In the genomic region with DNA sequence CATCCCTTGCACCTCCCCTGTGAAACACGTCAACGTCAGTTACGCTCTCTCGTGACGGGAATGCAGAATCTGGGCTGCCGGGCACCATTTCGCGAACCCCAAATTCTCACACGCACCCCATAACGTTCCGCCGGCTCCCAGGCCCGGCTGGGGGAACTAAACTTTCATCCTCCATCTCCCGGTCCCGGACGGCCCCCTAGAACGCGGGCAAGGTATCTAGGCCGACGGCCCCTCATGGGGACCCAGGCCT, we compare ENCODE assay signal across 8 cellular contexts. TPM values are rescaled to one million over a fixed set of nuclear protein-coding genes. Genes with fewer than 3 reads are reported as not detected.
DNase-seq lines count a peak whose midpoint lies in the region; ATAC-seq and TF ChIP-seq lines count a peak whose summit lies in the region.

No MANE protein-coding gene starts in this region.

- ATAC-seq in DND-41 (ENCODE audit: insufficient read depth, low read depth) (peak; percentile 2; the same call in 1 of the 3 replicates), IMR-90 (ENCODE audit: low read depth) (peak; percentile 6), GM18517 (IDR thresholded peaks at IDR 0.05; ENCODE audit: unreplicated experiment) (no peak), GM21825 (IDR thresholded peaks at IDR 0.05; ENCODE audit: unreplicated experiment) (no peak)

- peak overlapping the region; percentile 84 for H4K91ac ChIP-seq in IMR-90 (ENCODE audit: insufficient read depth, low read depth, low read length)

- H3K23ac ChIP-seq in IMR-90 (ENCODE audit: low read depth, low read length) = peak overlapping the region; percentile 83

- H3K36me3 ChIP-seq in DND-41 (ENCODE audit: insufficient read depth, low read length) (peaks cover 6% of the 10 kb centered on the region), IMR-90 (ENCODE audit: control insufficient read depth, insufficient read depth, low read length) (no peaks in the 10 kb centered on the region; the same call in 1 of the 2 replicates), breast epithelium (no peaks in the 10 kb centered on the region), liver (ENCODE audit: control insufficient read depth in 4 of 4, insufficient read depth in 3 of 4, low read depth in 1 of 4, low read length in 3 of 4) (peaks cover 0 to 4% (median 2%) of the 10 kb centered on the region in 4 donors), stomach smooth muscle (ENCODE audit: control insufficient read depth in 2 of 2, insufficient read depth in 2 of 2, low read length in 2 of 2) (peaks cover 7% of the 10 kb centered on the region in 2 donors)

- H3K9me3 ChIP-seq in DND-41 (ENCODE audit: insufficient read depth, low read length, severe bottlenecking) (no peaks in the 10 kb centered on the region), IMR-90 (ENCODE audit: control insufficient read depth, insufficient read depth, low read length) (no peaks in the 10 kb centered on the region), breast epithelium (no peaks in the 10 kb centered on the region), liver (ENCODE audit: control insufficient read depth in 4 of 4, low read length in 3 of 4) (no peaks in the 10 kb centered on the region), stomach smooth muscle (ENCODE audit: control insufficient read depth in 2 of 2, low read length in 2 of 2) (no peaks in the 10 kb centered on the region)

- in situ Hi-C loops in IMR-90 (cut with MboI; ENCODE audit: low sequenced_read_pairs) = no loop called here

- peaks cover 24% of the 10 kb centered on the region for H3K4me1 ChIP-seq in DND-41 (ENCODE audit: insufficient read depth, low read length)
- H3K4me1 ChIP-seq in IMR-90 (ENCODE audit: control insufficient read depth, insufficient read depth, low read length) = no peaks in the 10 kb centered on the region
- no peaks in the 10 kb centered on the region for H3K4me1 ChIP-seq in breast epithelium
- peaks cover 0 to 9% (median 0%) of the 10 kb centered on the region in 4 donors for H3K4me1 ChIP-seq in liver (ENCODE audit: control insufficient read depth in 4 of 4, insufficient read depth in 4 of 4, low read length in 3 of 4)
- H3K4me1 ChIP-seq in stomach smooth muscle (ENCODE audit: control insufficient read depth, insufficient read depth, low read length) = peaks cover 8% of the 10 kb centered on the region

- peak overlapping the region; percentile 16; the same call in 1 of the 3 replicates for H2BK15ac ChIP-seq in IMR-90 (ENCODE audit: low read depth, low read length)

- H3K27me3 ChIP-seq in DND-41 (ENCODE audit: insufficient read depth, low read length, poor library complexity) = no peaks in the 10 kb centered on the region
- no peaks in the 10 kb centered on the region for H3K27me3 ChIP-seq in IMR-90 (ENCODE audit: control insufficient read depth, insufficient read depth, low read length)
- no peaks in the 10 kb centered on the region for H3K27me3 ChIP-seq in breast epithelium
- H3K27me3 ChIP-seq in liver (ENCODE audit: control insufficient read depth in 4 of 4, insufficient read depth in 4 of 4, low read length in 3 of 4) = no peaks in the 10 kb centered on the region
- no peaks in the 10 kb centered on the region for H3K27me3 ChIP-seq in stomach smooth muscle (ENCODE audit: control insufficient read depth in 1 of 2, insufficient read depth in 2 of 2, low read length in 2 of 2)

- CTCF ChIA-PET in IMR-90 (lab: Yijun Ruan, JAX) = no interaction called here

- peak overlapping the region; percentile 92 for H4K5ac ChIP-seq in IMR-90 (ENCODE audit: low read depth, low read length)

- dilution Hi-C loops in IMR-90 (cut with HindIII; ENCODE audit: low sequenced_read_pairs, unreplicated experiment) = no loop called here

- 0 out of 2 replicates have a peak, but pooled peaks cover 2% of the 10 kb centered on the region for H3K9me1 ChIP-seq in IMR-90 (ENCODE audit: insufficient read depth, low read length)

- 0% methylated on average over 10 of the region's 20 CpGs; no CpG with 5 or more reads in 1 of the 2 experiments for WGBS in IMR-90 (ENCODE audit: extremely low coverage in 2 of 2, insufficient read length in 1 of 2), 2 experiments
- WGBS in liver = under 1% methylated on average over 20 of the region's 20 CpGs

- peak overlapping the region; percentile 72 for H3K18ac ChIP-seq in IMR-90 (ENCODE audit: low read depth, low read length)

- TF ChIP-seq CTCF in DND-41 (IDR thresholded peaks at IDR 0.05; ENCODE audit: borderline replicate concordance, extremely low read depth, low read length, poor library complexity, severe bottlenecking) = no peak
- no peak for TF ChIP-seq CTCF in IMR-90 (conservative IDR thresholded peaks at IDR 0.05; ENCODE audit: low read depth, low read length)
- no peak for TF ChIP-seq CTCF in breast epithelium (IDR thresholded peaks at IDR 0.05)
- TF ChIP-seq CTCF in liver (IDR thresholded peaks at IDR 0.05; ENCODE audit: low read depth, low read length, missing input control) = no peak

- H4K8ac ChIP-seq in IMR-90 (ENCODE audit: low read depth in 2 of 2, low read length in 2 of 2) = peak overlapping the region; percentile 92 to 97

- TF ChIP-seq RAD21 in IMR-90 (IDR thresholded peaks at IDR 0.05; ENCODE audit: low read length) (no peak), liver (IDR thresholded peaks at IDR 0.05) (no peak)

- H2AFZ ChIP-seq in DND-41 (ENCODE audit: low read depth, low read length) = peak overlapping the region; percentile 94
- H2AFZ ChIP-seq in IMR-90 (replicated peaks; ENCODE audit: low read length, poor library complexity) = peak overlapping the region; percentile 99

- peak overlapping the region; percentile 91 for H3K4me2 ChIP-seq in DND-41 (ENCODE audit: insufficient read depth, low read length)
- H3K4me2 ChIP-seq in IMR-90 (ENCODE audit: low read depth, low read length) = peak overlapping the region; percentile 73

- no peak for DNase-seq in DND-41
- no peak for DNase-seq in IMR-90
- DNase-seq in breast epithelium (ENCODE audit: low spot score in 2 of 2) = peak in 1 of 2 donors; percentile 54
- DNase-seq in posterior vena cava (ENCODE audit: low spot score) = no peak

- peak overlapping the region; percentile 38 for H2AK5ac ChIP-seq in IMR-90 (ENCODE audit: low read depth, low read length)

- H4K20me1 ChIP-seq in DND-41 (ENCODE audit: insufficient read depth, low read length) = no peaks in the 10 kb centered on the region
- no peaks in the 10 kb centered on the region for H4K20me1 ChIP-seq in IMR-90 (ENCODE audit: insufficient read depth, low read length)

- peak overlapping the region; percentile 89 for H3K27ac ChIP-seq in DND-41 (ENCODE audit: low read length)
- peak overlapping the region; percentile 96 for H3K27ac ChIP-seq in IMR-90 (ENCODE audit: insufficient read depth, low read length)
- H3K27ac ChIP-seq in breast epithelium = peak overlapping the region; percentile 98 to 99
- peak overlapping the region; percentile 93 to 96 for H3K27ac ChIP-seq in liver (ENCODE audit: low read depth in 1 of 2, low read length in 2 of 2)
- H3K27ac ChIP-seq in stomach smooth muscle (ENCODE audit: low read length) = peak overlapping the region; percentile 100

- BruUV-seq in IMR-90 (replicated peaks; lab: Mats Ljungman, UMichigan) = no TSS peak

- H3K56ac ChIP-seq in IMR-90 (ENCODE audit: extremely low read depth, insufficient read depth, low read length) = peak overlapping the region; percentile 67

- H2BK20ac ChIP-seq in IMR-90 (ENCODE audit: low read depth, low read length) = no peak overlapping the region

- H3K4ac ChIP-seq in IMR-90 (ENCODE audit: low read depth, low read length) = peak overlapping the region; percentile 93

- H3K14ac ChIP-seq in IMR-90 (replicated peaks; ENCODE audit: low read depth, low read length) = peak overlapping the region; percentile 87

- H2BK120ac ChIP-seq in IMR-90 (ENCODE audit: low read depth, low read length) = no peak overlapping the region; the same call in 1 of the 2 replicates

- POLR2A ChIA-PET in IMR-90 (lab: Charles Lee; ENCODE audit: unreplicated experiment) = no interaction called here

- H3K79me1 ChIP-seq in IMR-90 (ENCODE audit: low read depth in 1 of 2, low read length in 2 of 2) = peaks cover 14 to 29% of the 10 kb centered on the region in 2 experiments; a peak in 3 of 4 replicates

- H2BK5ac ChIP-seq in IMR-90 (ENCODE audit: low read depth, low read length, poor library complexity, severe bottlenecking) = peak overlapping the region; percentile 81

- peaks cover 41% of the 10 kb centered on the region for H3K79me2 ChIP-seq in DND-41 (ENCODE audit: insufficient read depth, low read length)

- H3K4me3 ChIP-seq in DND-41 (ENCODE audit: low read depth in 1 of 2, low read length in 2 of 2) = peak overlapping the region; percentile 84 to 85
- H3K4me3 ChIP-seq in IMR-90 (ENCODE audit: insufficient read depth, low read depth, low read length) = peak overlapping the region; percentile 72
- peak overlapping the region; percentile 65 to 80 (median 78) for H3K4me3 ChIP-seq in breast epithelium
- peak overlapping the region; percentile 76 to 94 (median 92) for H3K4me3 ChIP-seq in liver (ENCODE audit: low read depth in 1 of 3, low read length in 3 of 3)
- peak overlapping the region; percentile 93 to 96 for H3K4me3 ChIP-seq in stomach smooth muscle (ENCODE audit: low read length in 2 of 2)

- no peak for TF ChIP-seq POLR2A in IMR-90 (IDR thresholded peaks at IDR 0.05; ENCODE audit: low read depth, low read length)
- TF ChIP-seq POLR2A in breast epithelium (IDR thresholded peaks at IDR 0.05) = no peak

- intact Hi-C loops in IMR-90 (cut with micrococcal nuclease) (loop anchor here (5.0 kb wide), 3 partner anchors 71 to 559 kb away; a partner anchor contains a TSS), breast epithelium (cut with DNase I; ENCODE audit: low total_unique reads) (loop anchor here (5.0 kb wide), 1 partner anchor 1066 kb away; no protein-coding TSS in a partner anchor), posterior vena cava (cut with DNase I) (no loop called here)

- H2AK9ac ChIP-seq in IMR-90 (replicated peaks; ENCODE audit: low read depth, low read length, poor library complexity) = peak overlapping the region; percentile 72

- H3K9ac ChIP-seq in DND-41 (ENCODE audit: low read depth, low read length) (peak overlapping the region; percentile 95), IMR-90 (ENCODE audit: low read depth, low read length) (peak overlapping the region; percentile 92), liver (ENCODE audit: low read depth in 1 of 2, low read length in 2 of 2) (peak overlapping the region; percentile 94 to 96), stomach smooth muscle (ENCODE audit: low read length in 2 of 2) (peak overlapping the region; percentile 100)

RNA-seq across cellular contexts. Expression of a gene that starts 0.5 kb away (rescaled TPM):
- total RNA-seq in IMR-90 (2012; rRNA removed) (2.0 and 2.8 TPM in 2 replicates), breast epithelium (10 to 100 TPM in 2 of 3 donors, 1 to 10 TPM in 1; 5.1 to 12.6 (median 10.8) TPM), liver (1 to 10 TPM; 3.6 to 5.1 TPM), posterior vena cava (1 to 10 TPM; 5.6 to 7.2 TPM)
- polyA plus RNA-seq in IMR-90 (2012; rRNA removed) (1.3 and 1.6 TPM in 2 replicates), liver (1 to 10 TPM in 1 of 2 donors, under 1 TPM in 1; 0.95 to 2.7 TPM)
- polyA plus RNA-seq in IMR-90 (2012; cell fraction: cytosol; rRNA removed) = 0.29 and 0.40 TPM in 2 replicates
- 0.67 and 4.9 TPM in 2 replicates for polyA plus RNA-seq in IMR-90 (2012; cell fraction: nucleus; rRNA removed; ENCODE audit: low replicate concordance)

RNA-seq across cellular contexts. Expression of a gene that starts 51.2 kb away (rescaled TPM):
- 16.4 and 17.4 TPM in 2 replicates for total RNA-seq in IMR-90 (2012; rRNA removed)
- polyA plus RNA-seq in IMR-90 (2012; rRNA removed) = 46.1 and 50.4 TPM in 2 replicates
- 52.5 and 55.2 TPM in 2 replicates for polyA plus RNA-seq in IMR-90 (2012; cell fraction: cytosol; rRNA removed)
- 83.7 and 123 TPM in 2 replicates for polyA plus RNA-seq in IMR-90 (2012; cell fraction: nucleus; rRNA removed; ENCODE audit: low replicate concordance)
- 10 to 100 TPM; 29.3 to 89.1 (median 56.1) TPM for total RNA-seq in breast epithelium
- total RNA-seq in liver = 1 to 10 TPM; 7.1 to 8.4 TPM
- 1 to 10 TPM in 1 of 2 donors, under 1 TPM in 1; 0.99 to 5.6 TPM for polyA plus RNA-seq in liver
- total RNA-seq in posterior vena cava = 100 to 1,000 TPM in 1 of 2 donors, 10 to 100 TPM in 1; 99.5 to 129 TPM

Comparison
In these comparisons a context has a peak if more than half of its experiments do, and no peak if none do; other contexts are left out.
1. ATAC-seq: peak in DND-41 (single experiment) and IMR-90 (single experiment); none in GM18517 (single experiment) and GM21825 (single experiment).
2. intact Hi-C loops: an anchor here in IMR-90 (5.0 kb wide) and breast epithelium (5.0 kb wide); none called in posterior vena cava.
3. Peak in every context shown above with its lines, with median percentiles within 50 percentile points of each other: H3K27ac ChIP-seq, H3K4me3 ChIP-seq and H3K9ac ChIP-seq.